ENCODE assay signal across 19 cellular contexts in the genomic region with DNA sequence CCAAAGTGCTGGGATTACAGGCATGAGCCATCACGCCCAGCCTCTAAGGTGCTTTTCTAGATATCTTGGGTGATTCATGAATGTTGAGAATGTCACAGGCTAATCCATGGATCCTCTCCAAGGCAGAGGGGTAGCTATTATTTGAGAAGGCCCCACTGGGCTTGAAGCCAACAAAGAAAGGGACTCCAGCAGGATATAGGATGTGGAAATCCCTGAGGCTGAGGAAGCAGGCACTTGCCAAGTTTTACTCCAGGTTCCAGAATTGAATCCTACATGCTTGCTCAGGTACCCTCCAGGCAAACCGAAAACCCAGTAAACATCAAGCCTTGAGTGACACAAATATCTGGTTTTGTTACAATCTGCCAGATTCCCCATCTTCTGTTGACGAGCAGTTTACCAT. TPM values are rescaled to one million over a fixed set of nuclear protein-coding genes. Genes with fewer than 3 reads are reported as not detected.
A peak's percentile ranks its signal among the peaks of the same experiment; 100 is the strongest.
DNase-seq lines count a peak whose midpoint lies in the region; ATAC-seq, FAIRE-seq and TF ChIP-seq lines count a peak whose summit lies in the region.
"Had no signal": no experiment of that assay in that cellular context is flagged by ENCODE, and none has a peak within 500 bp of the region (broad histone marks: within the 10 kb centered on the region; RNA-seq: fewer than 3 reads in every experiment).

No MANE protein-coding gene starts in this region.

- H3K27me3 Mint-ChIP-seq in activated naive CD4-positive, alpha-beta T cell treated with anti-CD3 and anti-CD28 coated beads for 36 hours (ENCODE audit: low read depth), result no peaks in the 10 kb centered on the region

- H3K4me1 ChIP-seq in RWPE2 (ENCODE audit: insufficient read depth, poor library complexity, severe bottlenecking) (no peaks in the 10 kb centered on the region), osteoblast (ENCODE audit: insufficient read depth, low read length) (no peaks in the 10 kb centered on the region)

- H3K27ac ChIP-seq in RWPE2 (ENCODE audit: poor library complexity, severe bottlenecking) (no peak overlapping the region), osteoblast (ENCODE audit: low read depth, low read length) (no peak overlapping the region)
- H3K27ac ChIP-seq: 22Rv1, BLaER1, HL-60 had no signal

- FAIRE-seq in GM18507 (lab: Jason Lieb, UNC), result peak; percentile 15
- FAIRE-seq: G401.6, GM12891 had no signal

- H4K20me1 ChIP-seq in osteoblast (ENCODE audit: insufficient read depth, low read length), result no peaks in the 10 kb centered on the region
- H4K20me1 ChIP-seq: BLaER1 had no signal

- peaks cover 2% of the 10 kb centered on the region for H3K36me3 Mint-ChIP-seq in activated naive CD4-positive, alpha-beta T cell treated with anti-CD3 and anti-CD28 coated beads for 36 hours (ENCODE audit: low read depth)

- H3K36me3 ChIP-seq in RWPE2 (ENCODE audit: low read depth), result no peaks in the 10 kb centered on the region
- no peaks in the 10 kb centered on the region for H3K36me3 ChIP-seq in osteoblast (ENCODE audit: insufficient read depth, low read length)

- CTCF ChIA-PET in activated naive CD4-positive, alpha-beta T cell treated with anti-CD3 and anti-CD28 coated beads for 36 hours (lab: Charles Lee), result interaction anchor here (0.7 to 1.4 kb wide), 2 partner anchors 20 to 36 kb away, joined by 3 read pairs; no protein-coding TSS in a partner anchor

- no peaks in the 10 kb centered on the region for H3K79me2 ChIP-seq in osteoblast (ENCODE audit: insufficient read depth, low read length)

- H3K9me3 Mint-ChIP-seq in activated naive CD4-positive, alpha-beta T cell treated with anti-CD3 and anti-CD28 coated beads for 36 hours, result no peaks in the 10 kb centered on the region

- H3K4me2 ChIP-seq in osteoblast (ENCODE audit: insufficient read depth, low read length), result no peak overlapping the region
- H3K4me2 ChIP-seq: BLaER1 had no signal

- H3K4me1 Mint-ChIP-seq in activated naive CD4-positive, alpha-beta T cell treated with anti-CD3 and anti-CD28 coated beads for 36 hours (ENCODE audit: low read depth), result peaks cover 9% of the 10 kb centered on the region

- no peak overlapping the region for H2AFZ ChIP-seq in osteoblast (ENCODE audit: low read length)

- ATAC-seq in RWPE2 (ENCODE audit: low read depth), result peak; percentile 35; the same call in 1 of the 3 replicates
- no peak for ATAC-seq in HG02981 (IDR thresholded peaks at IDR 0.05; ENCODE audit: unreplicated experiment)

- H3K27ac Mint-ChIP-seq in activated naive CD4-positive, alpha-beta T cell treated with anti-CD3 and anti-CD28 coated beads for 36 hours, result no peak overlapping the region

- intact Hi-C loops in activated naive CD4-positive, alpha-beta T cell treated with anti-CD3 and anti-CD28 coated beads for 36 hours (cut with micrococcal nuclease), result no loop called here

- TF ChIP-seq CTCF in RWPE2 (IDR thresholded peaks at IDR 0.05; ENCODE audit: poor library complexity, severe bottlenecking) (no peak), osteoblast (IDR thresholded peaks at IDR 0.05; ENCODE audit: extremely low read depth, low read depth, low read length) (no peak)

- H3K4me3 ChIP-seq in RWPE2 (ENCODE audit: severe bottlenecking) (no peak overlapping the region), osteoblast (ENCODE audit: insufficient read depth, low read length) (no peak overlapping the region)
- H3K4me3 ChIP-seq: BLaER1 had no signal

- no peaks in the 10 kb centered on the region for H3K9me3 ChIP-seq in RWPE2 (ENCODE audit: severe bottlenecking)
- no peaks in the 10 kb centered on the region for H3K9me3 ChIP-seq in osteoblast (ENCODE audit: low read depth, low read length)
- H3K9me3 ChIP-seq: BLaER1 had no signal

- DNase-seq in DMS 273 (lab: John Stamatoyannopoulos, UW; ENCODE audit: unreplicated experiment) (peak; percentile 20), DMS 273 treated with DMSO at 0.1 percent for 48 hours (lab: John Stamatoyannopoulos, UW) (no peak), GM18507 (ENCODE audit: extremely low spot score, insufficient read length, low read depth) (no peak), RWPE2 (ENCODE audit: low spot score) (no peak), osteoblast (ENCODE audit: insufficient read length, low spot score, missing footprints) (peak; percentile 35)
- DNase-seq in activated naive CD4-positive, alpha-beta T cell treated with anti-CD3 and anti-CD28 coated beads for 36 hours, result no peak
- DNase-seq: AML-193, Calu3, DMS153, DMS79 treated with DMSO at 0.1 percent for 48 hours, EL, HCEC 1CT had no signal

- H3K27me3 ChIP-seq in RWPE2 (ENCODE audit: insufficient read depth, poor library complexity, severe bottlenecking) (no peaks in the 10 kb centered on the region), osteoblast (ENCODE audit: insufficient read depth, low read length) (peaks cover 10% of the 10 kb centered on the region)

- H3K4me3 Mint-ChIP-seq in activated naive CD4-positive, alpha-beta T cell treated with anti-CD3 and anti-CD28 coated beads for 36 hours, result no peak overlapping the region

RNA-seq across cellular contexts. Expression of a gene that starts 15.8 kb away (rescaled TPM):
- 0.29 and 0.36 TPM in 2 replicates for total RNA-seq in osteoblast
- under 1 TPM; 0.60 to 0.81 TPM for total RNA-seq in activated naive CD4-positive, alpha-beta T cell treated with anti-CD3 and anti-CD28 coated beads for 36 hours

RNA-seq across cellular contexts. Expression of a gene that starts 42.1 kb away (rescaled TPM):
- 20.9 and 24.2 TPM in 2 replicates for total RNA-seq in osteoblast
- total RNA-seq in activated naive CD4-positive, alpha-beta T cell treated with anti-CD3 and anti-CD28 coated beads for 36 hours, result 10 to 100 TPM; 43.5 to 43.6 TPM

RNA-seq across cellular contexts. Expression of a gene that starts 49.1 kb away (rescaled TPM):
- total RNA-seq in osteoblast, result not detected in 2 replicates
- 100 to 1,000 TPM; 144 to 148 TPM for total RNA-seq in activated naive CD4-positive, alpha-beta T cell treated with anti-CD3 and anti-CD28 coated beads for 36 hours
- total RNA-seq: H4 had no signal

RNA-seq across cellular contexts. Expression of a gene that starts 53.9 kb away (rescaled TPM):
- total RNA-seq in osteoblast, result not detected in 2 replicates
- 10 to 100 TPM in 1 of 2 experiments, 1 to 10 TPM in 1; 7.7 to 11.3 TPM for total RNA-seq in activated naive CD4-positive, alpha-beta T cell treated with anti-CD3 and anti-CD28 coated beads for 36 hours
- total RNA-seq: Calu3, H4 had no signal

Comparison
In these comparisons a context has a peak if more than half of its experiments do, and no peak if none do; other contexts are left out.
1. DNase-seq: peak in DMS 273 (single experiment) and osteoblast (single experiment); none in DMS 273 treated with DMSO at 0.1 percent for 48 hours (single experiment), GM18507 (single experiment), RWPE2 (single experiment) and activated naive CD4-positive, alpha-beta T cell treated with anti-CD3 and anti-CD28 coated beads for 36 hours (single experiment).
2. RNA of a gene that starts 49.1 kb away (total RNA-seq): 144 to 148 TPM in activated naive CD4-positive, alpha-beta T cell treated with anti-CD3 and anti-CD28 coated beads for 36 hours; not detected in osteoblast; every median in the first group is over 100 times any median in the second.